ENCODE assay signal across 8 cellular contexts in the genomic region with DNA sequence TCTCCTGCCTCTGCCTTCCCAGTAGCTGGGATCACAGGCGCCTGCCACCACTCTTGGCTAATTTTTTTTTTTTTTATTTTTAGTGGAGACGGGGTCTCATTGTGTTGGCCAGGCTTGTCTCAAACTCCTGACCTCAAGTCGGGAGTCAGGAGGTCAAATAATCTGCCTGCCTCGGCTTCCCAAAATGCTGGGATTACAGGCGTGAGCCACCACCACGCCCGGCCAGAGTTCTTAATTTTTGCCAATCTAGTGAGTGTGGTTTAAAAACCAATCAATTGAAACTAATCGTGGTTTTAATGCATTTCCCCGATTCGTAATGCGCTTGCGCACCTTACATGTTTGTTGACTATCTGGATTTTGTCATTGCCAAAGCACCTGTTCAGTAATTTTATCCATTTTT. TPM values are rescaled to one million over a fixed set of nuclear protein-coding genes. Genes with fewer than 3 reads are reported as not detected.
DNase-seq lines count a peak whose midpoint lies in the region; ATAC-seq, FAIRE-seq and TF ChIP-seq lines count a peak whose summit lies in the region.

No MANE protein-coding gene starts in this region.

- H4K20me1 ChIP-seq in fibroblast of lung (ENCODE audit: control insufficient read depth, extremely low read depth, insufficient read depth, low read length), result no peaks in the 10 kb centered on the region

- H3K27ac ChIP-seq in SJSA1 (peak overlapping the region; percentile 79), fibroblast of lung (ENCODE audit: insufficient read depth, low read length) (peak overlapping the region; percentile 96), sigmoid colon (peak overlapping the region; percentile 84 to 91 (median 90))

- no peak for FAIRE-seq in GM12892 (lab: Jason Lieb, UNC)

- TF ChIP-seq CTCF in GM12864 (IDR thresholded peaks at IDR 0.05; ENCODE audit: low read depth, low read length, missing control alignments), result no peak
- TF ChIP-seq CTCF in fibroblast of lung (conservative IDR thresholded peaks at IDR 0.05 in 1 of 2, IDR thresholded peaks at IDR 0.05 in 1 of 2; ENCODE audit: low read depth in 1 of 2, low read length in 2 of 2), result no peak
- no peak for TF ChIP-seq CTCF in sigmoid colon (IDR thresholded peaks at IDR 0.05)

- no peak overlapping the region for H3K9ac ChIP-seq in fibroblast of lung (ENCODE audit: insufficient read depth, low read length)

- H3K4me3 ChIP-seq in GM12864 (ENCODE audit: low read depth, low read length) (peak overlapping the region; percentile 62), SJSA1 (peak overlapping the region; percentile 59; the same call in 1 of the 2 replicates), fibroblast of lung (replicated peaks in 1 of 4; ENCODE audit: control extremely low read depth in 1 of 4, insufficient read depth in 1 of 4, low read depth in 3 of 4, low read length in 4 of 4) (peak overlapping the region; percentile 75 to 98 (median 82)), sigmoid colon (peak overlapping the region in 3 of 4 donors; percentile 74 to 79 (median 76))

- WGBS in sigmoid colon, 2 donors, result 68 to 90% methylated on average over 12 of the region's 12 CpGs

- H3K9me3 ChIP-seq in SJSA1 (replicated peaks) (no peaks in the 10 kb centered on the region), fibroblast of lung (ENCODE audit: control insufficient read depth, insufficient read depth, low read depth, low read length) (no peaks in the 10 kb centered on the region), sigmoid colon (no peaks in the 10 kb centered on the region)

- TF ChIP-seq EP300 in sigmoid colon (IDR thresholded peaks at IDR 0.05), result no peak

- H3K79me2 ChIP-seq in fibroblast of lung (ENCODE audit: control insufficient read depth, insufficient read depth, low read length), result peaks cover 37% of the 10 kb centered on the region

- H3K27me3 ChIP-seq in SJSA1 (replicated peaks) (no peaks in the 10 kb centered on the region), fibroblast of lung (ENCODE audit: control insufficient read depth, insufficient read depth, low read length) (no peaks in the 10 kb centered on the region), sigmoid colon (no peaks in the 10 kb centered on the region)

- H2AFZ ChIP-seq in fibroblast of lung (ENCODE audit: low read length), result no peak overlapping the region

- peaks cover 22% of the 10 kb centered on the region for H3K4me1 ChIP-seq in SJSA1 (replicated peaks)
- H3K4me1 ChIP-seq in fibroblast of lung (ENCODE audit: control insufficient read depth, extremely low read depth, insufficient read depth, low read length), result peaks cover 4% of the 10 kb centered on the region
- H3K4me1 ChIP-seq in sigmoid colon, result peaks cover 0 to 40% (median 33%) of the 10 kb centered on the region in 4 donors

- H3K36me3 ChIP-seq in SJSA1 (peaks cover 29% of the 10 kb centered on the region), fibroblast of lung (ENCODE audit: control insufficient read depth, insufficient read depth, low read length) (no peaks in the 10 kb centered on the region), sigmoid colon (peaks cover 0 to 21% (median 2%) of the 10 kb centered on the region in 4 donors)

- H3K4me2 ChIP-seq in fibroblast of lung (ENCODE audit: extremely low read depth, insufficient read depth, low read length), result peak overlapping the region; percentile 75

- no peak for TF ChIP-seq POLR2A in sigmoid colon (IDR thresholded peaks at IDR 0.05)
- TF ChIP-seq POLR2A in GM12892 (IDR thresholded peaks at IDR 0.05; ENCODE audit: low read depth, low read length), result no peak

- no peak for DNase-seq in GM12864 (ENCODE audit: low read depth)
- DNase-seq in SJSA1 (ENCODE audit: low read depth in 1 of 2, low spot score in 2 of 2), result no peak
- DNase-seq in fibroblast of lung (ENCODE audit: low read depth in 2 of 2), result no peak
- DNase-seq in sigmoid colon, result no peak
- DNase-seq in GM12892 (ENCODE audit: insufficient read length), result no peak
- no peak for DNase-seq in NCI-H345 (lab: John Stamatoyannopoulos, UW)
- no peak for DNase-seq in anterior cingulate cortex (lab: John Stamatoyannopoulos, UW)

- ATAC-seq in HG03378 (IDR thresholded peaks at IDR 0.05; ENCODE audit: unreplicated experiment), result no peak

- intact Hi-C loops in sigmoid colon (cut with DNase I), result no loop called here

RNA-seq across cellular contexts. Expression of gene SAP18, which starts 0.5 kb away (rescaled TPM):
- 56.0 and 56.9 TPM in 2 replicates for total RNA-seq in SJSA1 (2014; rRNA removed; shearing (Covaris generic))
- total RNA-seq in fibroblast of lung (48.5 and 76.8 TPM in 2 replicates), sigmoid colon (100 to 1,000 TPM in 1 of 4 donors, 10 to 100 TPM in 3; 60.9 to 114 (median 75.7) TPM)
- polyA plus RNA-seq in fibroblast of lung (88.4 and 96.1 TPM in 2 replicates), sigmoid colon (100 to 1,000 TPM in 2 of 3 donors, 10 to 100 TPM in 1; 61.7 to 108 (median 108) TPM)
- polyA plus RNA-seq in fibroblast of lung (2012), result 157 and 169 TPM in 2 replicates
- polyA minus RNA-seq in fibroblast of lung (ENCODE audit: low replicate concordance), result 5.7 and 8.3 TPM in 2 replicates
- polyA plus RNA-seq in GM12892 (2012; ENCODE audit: missing spikeins), result 136 TPM

RNA-seq across cellular contexts. Expression of gene SKA3, which starts 37.0 kb away (rescaled TPM):
- 39.9 and 53.9 TPM in 2 replicates for total RNA-seq in SJSA1 (2014; rRNA removed; shearing (Covaris generic))
- total RNA-seq in fibroblast of lung (6.1 and 10.3 TPM in 2 replicates), sigmoid colon (under 1 TPM in 3 of 4 donors, not detected in 1; 0.33 to 0.95 (median 0.55) TPM)
- polyA plus RNA-seq in fibroblast of lung (6.6 and 23.2 TPM in 2 replicates), sigmoid colon (1 to 10 TPM in 2 of 3 donors, under 1 TPM in 1; 0.60 to 6.7 (median 2.5) TPM)
- polyA plus RNA-seq in fibroblast of lung (2012), result 4.0 and 15.0 TPM in 2 replicates
- polyA minus RNA-seq in fibroblast of lung (ENCODE audit: low replicate concordance), result 2.9 and 4.7 TPM in 2 replicates
- 14.7 TPM for polyA plus RNA-seq in GM12892 (2012; ENCODE audit: missing spikeins)

RNA-seq across cellular contexts. Expression of gene MRPL57, which starts 37.1 kb away (rescaled TPM):
- total RNA-seq in SJSA1 (2014; rRNA removed; shearing (Covaris generic)), result 23.9 and 24.3 TPM in 2 replicates
- total RNA-seq in fibroblast of lung (18.0 and 29.4 TPM in 2 replicates), sigmoid colon (10 to 100 TPM; 25.8 to 51.0 (median 40.2) TPM)
- polyA plus RNA-seq in fibroblast of lung (8.9 and 10.4 TPM in 2 replicates), sigmoid colon (10 to 100 TPM; 21.0 to 24.5 (median 23.8) TPM)
- 16.8 and 25.0 TPM in 2 replicates for polyA plus RNA-seq in fibroblast of lung (2012)
- 2.3 and 4.2 TPM in 2 replicates for polyA minus RNA-seq in fibroblast of lung (ENCODE audit: low replicate concordance)
- 11.8 TPM for polyA plus RNA-seq in GM12892 (2012; ENCODE audit: missing spikeins)
